ENCODE assay signal across 1 cellular context in genomic region chr17:79838541-79839274, GRCh38.
TF ChIP-seq lines count a peak whose summit lies in the region.

No MANE protein-coding gene starts in this region.

TF ChIP-seq in HEK293, 187 proteins besides CTCF, POLR2A, EP300 and RAD21 (continued from another document):
- TF ChIP-seq ZNF600 (tag by site-specific recombination; IDR thresholded peaks at IDR 0.05) (peak; percentile 65; the same call in 1 of the 2 replicates), ZNF514 (tag by site-specific recombination; IDR thresholded peaks at IDR 0.05) (no peak), ATF2 (tag by site-specific recombination; IDR thresholded peaks at IDR 0.05; ENCODE audit: low read depth) (no peak), ZNF2 (tag by site-specific recombination; IDR thresholded peaks at IDR 0.05) (peak; percentile 21; the same call in 1 of the 2 replicates), ZNF501 (tag by site-specific recombination; IDR thresholded peaks at IDR 0.05) (no peak), ZNF660 (tag by site-specific recombination; IDR thresholded peaks at IDR 0.05) (no peak), ZNF449 (tag by site-specific recombination; IDR thresholded peaks at IDR 0.05) (no peak), WT1 (tag by site-specific recombination; IDR thresholded peaks at IDR 0.05) (no peak), ZNF513 (tag by site-specific recombination; IDR thresholded peaks at IDR 0.05) (no peak), KLF8 (tag by site-specific recombination; IDR thresholded peaks at IDR 0.05) (peak; percentile 74), ZNF362 (tag by site-specific recombination; IDR thresholded peaks at IDR 0.05) (peak; percentile 51; the same call in 1 of the 2 replicates), ZNF341 (tag by site-specific recombination; IDR thresholded peaks at IDR 0.05; ENCODE audit: low read depth) (peak; percentile 53; the same call in 1 of the 2 replicates), HOXA7 (CRISPR knock-in tag; IDR thresholded peaks at IDR 0.05; ENCODE audit: borderline replicate concordance) (no peak), ZNF473 (tag by site-specific recombination; IDR thresholded peaks at IDR 0.05) (no peak), ZNF202 (tag by site-specific recombination; IDR thresholded peaks at IDR 0.05; ENCODE audit: borderline replicate concordance) (no peak), ZNF19 (tag by site-specific recombination; IDR thresholded peaks at IDR 0.05; ENCODE audit: low read depth) (no peak), ZNF843 (tag by site-specific recombination; IDR thresholded peaks at IDR 0.05) (no peak), ZNF394 (tag by site-specific recombination; IDR thresholded peaks at IDR 0.05; ENCODE audit: borderline replicate concordance) (0 out of 2 replicates have a peak, but pooled peaks have one; percentile 39), ZBTB20 (tag by site-specific recombination; IDR thresholded peaks at IDR 0.05) (peak; percentile 66; the same call in 1 of the 2 replicates), BCL11B (tag by site-specific recombination; IDR thresholded peaks at IDR 0.05; ENCODE audit: low read depth) (peak; percentile 13; the same call in 1 of the 2 replicates), IKZF3 (tag by site-specific recombination; IDR thresholded peaks at IDR 0.05) (no peak), ZNF596 (tag by site-specific recombination; IDR thresholded peaks at IDR 0.05) (no peak), EGR2 (tag by site-specific recombination; IDR thresholded peaks at IDR 0.05; ENCODE audit: low read depth) (no peak), PBX3 (CRISPR knock-in tag; IDR thresholded peaks at IDR 0.05) (no peak; the same call in 1 of the 2 replicates), ZNF114 (tag by site-specific recombination; IDR thresholded peaks at IDR 0.05) (no peak), ZNF48 (tag by site-specific recombination; IDR thresholded peaks at IDR 0.05) (no peak), ZNF518A (tag by site-specific recombination; conservative IDR thresholded peaks at IDR 0.05; ENCODE audit: low read depth) (no peak), ZNF157 (tag by site-specific recombination; IDR thresholded peaks at IDR 0.05) (no peak), ZNF366 (tag by site-specific recombination; conservative IDR thresholded peaks at IDR 0.05) (no peak), ZNF221 (tag by site-specific recombination; IDR thresholded peaks at IDR 0.05; ENCODE audit: borderline replicate concordance) (no peak), ZNF704 (tag by site-specific recombination; IDR thresholded peaks at IDR 0.05) (no peak), ZNF776 (tag by site-specific recombination; IDR thresholded peaks at IDR 0.05; ENCODE audit: borderline replicate concordance) (no peak), ZNF146 (tag by site-specific recombination; IDR thresholded peaks at IDR 0.05) (no peak), BCL6B (tag by site-specific recombination; IDR thresholded peaks at IDR 0.05) (no peak), PATZ1 (tag by site-specific recombination; IDR thresholded peaks at IDR 0.05) (peak; percentile 41; the same call in 1 of the 2 replicates), ZNF555 (tag by site-specific recombination; conservative IDR thresholded peaks at IDR 0.05) (no peak), SP2 (tag by site-specific recombination; IDR thresholded peaks at IDR 0.05) (peak; percentile 61), GLI2 (tag by site-specific recombination; IDR thresholded peaks at IDR 0.05; ENCODE audit: borderline replicate concordance, low read depth) (no peak), ZNF561 (tag by site-specific recombination; IDR thresholded peaks at IDR 0.05; ENCODE audit: borderline replicate concordance) (peak; percentile 40; the same call in 1 of the 2 replicates)
TF ChIP-seq in HEK293: peak in this region for 24.
